Comparison of ENCODE assay signal across 10 cellular contexts in genomic region chr1:154145986-154146385, GRCh38. TPM values are rescaled to one million over a fixed set of nuclear protein-coding genes. Genes with fewer than 3 reads are reported as not detected.
DNase-seq lines count a peak whose midpoint lies in the region; ATAC-seq and TF ChIP-seq lines count a peak whose summit lies in the region.
"Had no signal": no experiment of that assay in that cellular context is flagged by ENCODE, and none has a peak within 500 bp of the region (broad histone marks: within the 10 kb centered on the region; RNA-seq: fewer than 3 reads in every experiment).

No MANE protein-coding gene starts in this region.

- no peak overlapping the region for H3K14ac ChIP-seq in H9 (ENCODE audit: insufficient read depth, low read length)

- H3T11ph ChIP-seq in H9 (ENCODE audit: low read length) = no peak overlapping the region

- H3K27ac ChIP-seq in H9 (ENCODE audit: insufficient read length, low read depth, low read length) (no peak overlapping the region), WERI-Rb-1 (no peak overlapping the region)

- no peaks in the 10 kb centered on the region for H3K36me3 Mint-ChIP-seq in H9 (ENCODE audit: insufficient read depth in 1 of 3, low read depth in 3 of 3)
- H3K36me3 Mint-ChIP-seq in glutamatergic neuron (ENCODE audit: unreplicated experiment) = no peaks in the 10 kb centered on the region
- no peaks in the 10 kb centered on the region for H3K36me3 Mint-ChIP-seq in stimulated activated memory B cell treated with anti-CD40 and anti-IgM and Interleukin-4, amounts not matched to agents 10 μg/mL and 1 μg/mL and 100 μg/mL, for 72 hours

- no peak overlapping the region for H2BK20ac ChIP-seq in H9 (ENCODE audit: low read depth, low read length, poor library complexity, severe bottlenecking)

- no peak overlapping the region for H3K56ac ChIP-seq in H9 (ENCODE audit: insufficient read length, low read depth, low read length)

- H3K27me3 Mint-ChIP-seq in H9 (ENCODE audit: low read depth) (no peaks in the 10 kb centered on the region), glutamatergic neuron (ENCODE audit: unreplicated experiment) (peaks cover 2% of the 10 kb centered on the region)
- no peaks in the 10 kb centered on the region for H3K27me3 Mint-ChIP-seq in stimulated activated memory B cell treated with anti-CD40 and anti-IgM and Interleukin-4, amounts not matched to agents 10 μg/mL and 1 μg/mL and 100 μg/mL, for 72 hours

- H3K4me1 Mint-ChIP-seq in H9 = no peaks in the 10 kb centered on the region
- no peaks in the 10 kb centered on the region for H3K4me1 Mint-ChIP-seq in glutamatergic neuron (ENCODE audit: low read depth, unreplicated experiment)
- peaks cover 8% of the 10 kb centered on the region for H3K4me1 Mint-ChIP-seq in stimulated activated memory B cell treated with anti-CD40 and anti-IgM and Interleukin-4, amounts not matched to agents 10 μg/mL and 1 μg/mL and 100 μg/mL, for 72 hours

- H3K4me3 ChIP-seq in BJ (ENCODE audit: low read depth, low read length) (no peak overlapping the region), WERI-Rb-1 (ENCODE audit: low read depth, low read length) (no peak overlapping the region)

- TF ChIP-seq CTCF in BJ (IDR thresholded peaks at IDR 0.05; ENCODE audit: insufficient read depth, low read depth, low read length) (peak; percentile 35), H9 (conservative IDR thresholded peaks at IDR 0.05) (peak; percentile 61), WERI-Rb-1 (IDR thresholded peaks at IDR 0.05; ENCODE audit: low read depth, low read length) (peak; percentile 53), glutamatergic neuron (IDR thresholded peaks at IDR 0.05; ENCODE audit: partially characterized antibody, unreplicated experiment) (peak; percentile 63)

- no peak overlapping the region for H2BK15ac ChIP-seq in H9 (ENCODE audit: low read depth, low read length)

- H2BK5ac ChIP-seq in H9 (ENCODE audit: insufficient read length, low read length) = no peak overlapping the region

- H2BK12ac ChIP-seq in H9 (ENCODE audit: insufficient read length, low read depth, low read length) = no peak overlapping the region

- H3K4me3 Mint-ChIP-seq in H9 (no peak overlapping the region), glutamatergic neuron (ENCODE audit: unreplicated experiment) (no peak overlapping the region)
- no peak overlapping the region for H3K4me3 Mint-ChIP-seq in stimulated activated memory B cell treated with anti-CD40 and anti-IgM and Interleukin-4, amounts not matched to agents 10 μg/mL and 1 μg/mL and 100 μg/mL, for 72 hours

- H3K36me3 ChIP-seq in BJ (ENCODE audit: control insufficient read depth, insufficient read depth, low read length) = no peaks in the 10 kb centered on the region
- H3K36me3 ChIP-seq in WERI-Rb-1 = no peaks in the 10 kb centered on the region

- H3K23me2 ChIP-seq in H9 (ENCODE audit: insufficient read length, low read depth, low read length, poor library complexity, severe bottlenecking) = no peaks in the 10 kb centered on the region

- no peak overlapping the region for H2AFZ ChIP-seq in H9 (ENCODE audit: low read length)

- H3K27me3 ChIP-seq in BJ (ENCODE audit: control insufficient read depth, insufficient read depth, low read length) (no peaks in the 10 kb centered on the region), H9 (ENCODE audit: insufficient read depth, low read length) (no peaks in the 10 kb centered on the region), WERI-Rb-1 (ENCODE audit: insufficient read depth, low read depth, severe bottlenecking) (no peaks in the 10 kb centered on the region)

- H4K20me1 ChIP-seq in H9 (ENCODE audit: control insufficient read depth, insufficient read depth, insufficient read length) = no peaks in the 10 kb centered on the region

- no peaks in the 10 kb centered on the region for H3K79me2 ChIP-seq in H9 (ENCODE audit: insufficient read depth, low read length)

- no peaks in the 10 kb centered on the region for H3K4me1 ChIP-seq in H9 (ENCODE audit: insufficient read depth, low read length)

- H3K18ac ChIP-seq in H9 (ENCODE audit: insufficient read length, low read depth, low read length) = no peak overlapping the region

- no peak overlapping the region for H4K8ac ChIP-seq in H9 (replicated peaks; ENCODE audit: insufficient read length, low read depth, low read length)

- no peak overlapping the region for H3K9ac ChIP-seq in H9 (ENCODE audit: extremely low read depth, insufficient read length, low read length)

- H3K79me1 ChIP-seq in H9 (ENCODE audit: insufficient read depth, low read depth, low read length, poor library complexity, severe bottlenecking) = no peaks in the 10 kb centered on the region

- no peak overlapping the region for H3K4me2 ChIP-seq in H9 (ENCODE audit: insufficient read depth, insufficient read length, low read length)

- no CpG with 5 or more reads among the region's 2 CpGs for WGBS in H9 (ENCODE audit: extremely low coverage, insufficient read length, low lambda C conversion rate)

- H3K9me3 ChIP-seq in H9 (ENCODE audit: control insufficient read depth, low read depth, low read length) (no peaks in the 10 kb centered on the region), WERI-Rb-1 (ENCODE audit: severe bottlenecking) (no peaks in the 10 kb centered on the region)

- H3K9me3 Mint-ChIP-seq in H9 = no peaks in the 10 kb centered on the region
- no peaks in the 10 kb centered on the region for H3K9me3 Mint-ChIP-seq in glutamatergic neuron (ENCODE audit: unreplicated experiment)
- H3K9me3 Mint-ChIP-seq in stimulated activated memory B cell treated with anti-CD40 and anti-IgM and Interleukin-4, amounts not matched to agents 10 μg/mL and 1 μg/mL and 100 μg/mL, for 72 hours = no peaks in the 10 kb centered on the region

- no peak overlapping the region for H4K5ac ChIP-seq in H9 (ENCODE audit: insufficient read length, low read depth, low read length)

- H4K91ac ChIP-seq in H9 (ENCODE audit: insufficient read length, low read depth, low read length) = no peak overlapping the region

- POLR2A ChIA-PET in BJ (lab: Charles Lee) = no interaction called here

- H3K23ac ChIP-seq in H9 (ENCODE audit: insufficient read length, low read depth, low read length) = no peak overlapping the region

- H2AK5ac ChIP-seq in H9 (ENCODE audit: insufficient read length, low read length) = no peak overlapping the region

- H2BK120ac ChIP-seq in H9 (ENCODE audit: low read depth, low read length, poor library complexity, severe bottlenecking) = no peak overlapping the region

- no peak for DNase-seq in BJ (ENCODE audit: low read depth)
- DNase-seq in H9 = no peak
- no peak for DNase-seq in WERI-Rb-1
- DNase-seq in glutamatergic neuron = no peak
- DNase-seq in GDM1 (lab: John Stamatoyannopoulos, UW) = no peak
- no peak for DNase-seq in activated naive CD4-positive, alpha-beta T cell (lab: John Stamatoyannopoulos, UW)
- DNase-seq: EL had no signal

- H3K27ac Mint-ChIP-seq in H9 (no peak overlapping the region), glutamatergic neuron (ENCODE audit: unreplicated experiment) (no peak overlapping the region)
- H3K27ac Mint-ChIP-seq in stimulated activated memory B cell treated with anti-CD40 and anti-IgM and Interleukin-4, amounts not matched to agents 10 μg/mL and 1 μg/mL and 100 μg/mL, for 72 hours = no peak overlapping the region

- CTCF ChIA-PET in BJ (lab: Yijun Ruan, JAX) = interaction anchor here (1.2 to 2.1 kb wide), 4 partner anchors 9 to 58 kb away, joined by 3 to 9 read pairs (median 4); partner anchors contain the start of gene NUP210L

- H3K4ac ChIP-seq in H9 (ENCODE audit: low read depth, low read length) = no peak overlapping the region

- ATAC-seq in stimulated activated memory B cell treated with anti-CD40 and anti-IgM and Interleukin-4, amounts not matched to agents 10 μg/mL and 1 μg/mL and 100 μg/mL, for 72 hours = no peak
- ATAC-seq in HG03469 (IDR thresholded peaks at IDR 0.05; ENCODE audit: unreplicated experiment) = no peak

RNA-seq across cellular contexts. Expression of gene NUP210L, which starts 8.9 kb away (rescaled TPM):
- polyA plus RNA-seq in BJ (2011; rRNA removed) = not detected in 2 replicates
- polyA minus RNA-seq in BJ (2011; rRNA and poly(A)+ RNA removed) = not detected in 2 replicates
- total RNA-seq in H9 (2021) (0.04 TPM in 1 of 2 replicates, not detected in the other), glutamatergic neuron (ENCODE audit: unreplicated experiment) (0.10 TPM)
- total RNA-seq: mesenteric fat pad had no signal

RNA-seq across cellular contexts. Expression of gene TPM3, which starts 45.9 kb away (rescaled TPM):
- 275 and 376 TPM in 2 replicates for polyA plus RNA-seq in BJ (2011; rRNA removed)
- polyA minus RNA-seq in BJ (2011; rRNA and poly(A)+ RNA removed) = 57.2 and 68.9 TPM in 2 replicates
- total RNA-seq in H9 (2021) (508 and 513 TPM in 2 replicates), glutamatergic neuron (ENCODE audit: unreplicated experiment) (392 TPM)
